ENCODE assay signal across 11 cellular contexts in genomic region chr14:105861985-105862465, GRCh38.
DNase-seq lines count a peak whose midpoint lies in the region; ATAC-seq lines count a peak whose summit lies in the region.
"Had no signal": no experiment of that assay in that cellular context is flagged by ENCODE, and none has a peak within 500 bp of the region (broad histone marks: within the 10 kb centered on the region; RNA-seq: fewer than 3 reads in every experiment).

No MANE protein-coding gene starts in this region.

- peak; percentile 27 for DNase-seq in activated T-cell treated with anti-CD3 and anti-CD28 coated beads for 24 hours (ENCODE audit: low read depth)
- DNase-seq in activated T-cell treated with anti-CD3 and anti-CD28 coated beads for 4 hours: no peak
- DNase-seq in activated CD4-positive, CD25-positive, alpha-beta regulatory T cell treated with anti-CD3 and anti-CD28 coated beads, Interleukin-2, amount 50 U/mL, for 72 hours: peak; percentile 31
- peak; percentile 77 for DNase-seq in stimulated activated naive B cell treated with anti-CD40 and anti-IgM and Interleukin-4, amounts not matched to agents 10 μg/mL and 1 μg/mL and 100 μg/mL, for 72 hours
- DNase-seq in OCI-M2 (lab: John Stamatoyannopoulos, UW; ENCODE audit: unreplicated experiment): no peak
- no peak for DNase-seq in mesenteric fat pad (ENCODE audit: low spot score)
- DNase-seq: AML-193, NCI-H2227 treated with DMSO at 0.1 percent for 48 hours had no signal

- no peaks in the 10 kb centered on the region for H3K27me3 Mint-ChIP-seq in stimulated activated naive B cell treated with anti-CD40 and anti-IgM and Interleukin-4, amounts not matched to agents 10 μg/mL and 1 μg/mL and 100 μg/mL, for 72 hours

- peak overlapping the region; percentile 93 to 98 for H3K4me3 Mint-ChIP-seq in stimulated activated naive B cell treated with anti-CD40 and anti-IgM and Interleukin-4, amounts not matched to agents 10 μg/mL and 1 μg/mL and 100 μg/mL, for 72 hours

- ATAC-seq in HG02885 (IDR thresholded peaks at IDR 0.05; ENCODE audit: poor library complexity, unreplicated experiment): peak; percentile 75
- ATAC-seq in stimulated activated naive B cell treated with anti-CD40 and anti-IgM and Interleukin-4, amounts not matched to agents 10 μg/mL and 1 μg/mL and 100 μg/mL, for 72 hours (replicated peaks): peak; percentile 65 to 69
- no peak for ATAC-seq in GM19395 (IDR thresholded peaks at IDR 0.05; ENCODE audit: unreplicated experiment)
- ATAC-seq: pancreas had no signal

- no peaks in the 10 kb centered on the region for H3K9me3 Mint-ChIP-seq in stimulated activated naive B cell treated with anti-CD40 and anti-IgM and Interleukin-4, amounts not matched to agents 10 μg/mL and 1 μg/mL and 100 μg/mL, for 72 hours

- peaks cover 64 to 73% of the 10 kb centered on the region in 2 donors for H3K36me3 Mint-ChIP-seq in stimulated activated naive B cell treated with anti-CD40 and anti-IgM and Interleukin-4, amounts not matched to agents 10 μg/mL and 1 μg/mL and 100 μg/mL, for 72 hours

- peaks cover 4 to 17% of the 10 kb centered on the region in 2 donors for H3K4me1 Mint-ChIP-seq in stimulated activated naive B cell treated with anti-CD40 and anti-IgM and Interleukin-4, amounts not matched to agents 10 μg/mL and 1 μg/mL and 100 μg/mL, for 72 hours

- H3K27ac Mint-ChIP-seq in stimulated activated naive B cell treated with anti-CD40 and anti-IgM and Interleukin-4, amounts not matched to agents 10 μg/mL and 1 μg/mL and 100 μg/mL, for 72 hours: peak overlapping the region; percentile 100

Comparison
In these comparisons a context has a peak if more than half of its experiments do, and no peak if none do; other contexts are left out.
1. DNase-seq: peak in activated T-cell treated with anti-CD3 and anti-CD28 coated beads for 24 hours (single experiment), activated CD4-positive, CD25-positive, alpha-beta regulatory T cell treated with anti-CD3 and anti-CD28 coated beads, Interleukin-2, amount 50 U/mL, for 72 hours (single experiment) and stimulated activated naive B cell treated with anti-CD40 and anti-IgM and Interleukin-4, amounts not matched to agents 10 μg/mL and 1 μg/mL and 100 μg/mL, for 72 hours (single experiment); none in activated T-cell treated with anti-CD3 and anti-CD28 coated beads for 4 hours (single experiment), OCI-M2 (single experiment) and mesenteric fat pad (single experiment).